8 cellular contexts compared by ENCODE assay signal in genomic region chr11:121723261-121723741, GRCh38.
A peak's percentile ranks its signal among the peaks of the same experiment; 100 is the strongest.
DNase-seq lines count a peak whose midpoint lies in the region; ATAC-seq and TF ChIP-seq lines count a peak whose summit lies in the region.

No MANE protein-coding gene starts in this region.

- H3K36me3 ChIP-seq in brain microvascular endothelial cell (replicated peaks) (no peaks in the 10 kb centered on the region), iPS-20b (ENCODE audit: insufficient read depth, low read depth, low read length) (no peaks in the 10 kb centered on the region)

- in situ Hi-C loops in brain microvascular endothelial cell (cut with HindIII; ENCODE audit: low pct_ligation_motif_present, low sequenced_read_pairs): no loop called here

- H3K4me3 Mint-ChIP-seq in natural killer cell: no peak overlapping the region
- H3K4me3 Mint-ChIP-seq in stimulated activated naive CD8-positive, alpha-beta T cell treated with anti-CD3 and anti-CD28 coated beads, Interleukin-15, amount 100 ng/mL, for 72 hours: no peak overlapping the region
- no peak overlapping the region for H3K4me3 Mint-ChIP-seq in activated T-helper 1 cell treated with anti-CD3 and anti-CD28 coated beads, Interleukin-12 subunit alpha, Interleukin-12 subunit beta, Interleukin-2, Interleukin-4 antibody, amounts not matched to agents 30 ng/mL and 10 ng/mL and 1 ng/mL, durations not matched to agents 14 hours and 24 hours and 36 hours

- H3K9me3 Mint-ChIP-seq in natural killer cell: peaks cover 0 to 3% of the 10 kb centered on the region in 2 donors
- peaks cover 8 to 10% of the 10 kb centered on the region in 2 donors for H3K9me3 Mint-ChIP-seq in stimulated activated naive CD8-positive, alpha-beta T cell treated with anti-CD3 and anti-CD28 coated beads, Interleukin-15, amount 100 ng/mL, for 72 hours
- no peaks in the 10 kb centered on the region for H3K9me3 Mint-ChIP-seq in activated T-helper 1 cell treated with anti-CD3 and anti-CD28 coated beads, Interleukin-12 subunit alpha, Interleukin-12 subunit beta, Interleukin-2, Interleukin-4 antibody, amounts not matched to agents 30 ng/mL and 10 ng/mL and 1 ng/mL, durations not matched to agents 14 hours and 24 hours and 36 hours

- DNase-seq in GM03348 (ENCODE audit: low spot score) (peak; percentile 56), brain microvascular endothelial cell (peak; percentile 3), skeletal muscle cell (ENCODE audit: low read depth) (no peak), natural killer cell (no peak)
- no peak for DNase-seq in stimulated activated CD4-positive, alpha-beta T cell treated with anti-CD3 and anti-CD28 coated beads, Interleukin-2, amount 100 ng/mL, for 48 hours
- DNase-seq in stimulated activated naive CD8-positive, alpha-beta T cell treated with anti-CD3 and anti-CD28 coated beads, Interleukin-15, amount 100 ng/mL, for 72 hours: no peak
- no peak for DNase-seq in activated T-helper 1 cell treated with anti-CD3 and anti-CD28 coated beads, Interleukin-12 subunit alpha, Interleukin-12 subunit beta, Interleukin-2, Interleukin-4 antibody, amounts not matched to agents 30 ng/mL and 10 ng/mL and 1 ng/mL, durations not matched to agents 14 hours and 24 hours and 36 hours (ENCODE audit: low spot score)

- H3K27me3 ChIP-seq in brain microvascular endothelial cell (replicated peaks): no peaks in the 10 kb centered on the region
- H3K27me3 ChIP-seq in iPS-20b (ENCODE audit: insufficient read depth, low read length): peaks cover 30% of the 10 kb centered on the region

- peaks cover 23 to 27% of the 10 kb centered on the region in 2 donors for H3K27me3 Mint-ChIP-seq in natural killer cell (ENCODE audit: low read depth in 2 of 2)
- H3K27me3 Mint-ChIP-seq in stimulated activated naive CD8-positive, alpha-beta T cell treated with anti-CD3 and anti-CD28 coated beads, Interleukin-15, amount 100 ng/mL, for 72 hours: peaks cover 28% of the 10 kb centered on the region
- peaks cover 15% of the 10 kb centered on the region for H3K27me3 Mint-ChIP-seq in activated T-helper 1 cell treated with anti-CD3 and anti-CD28 coated beads, Interleukin-12 subunit alpha, Interleukin-12 subunit beta, Interleukin-2, Interleukin-4 antibody, amounts not matched to agents 30 ng/mL and 10 ng/mL and 1 ng/mL, durations not matched to agents 14 hours and 24 hours and 36 hours (ENCODE audit: insufficient read depth)

- no peaks in the 10 kb centered on the region for H3K4me1 Mint-ChIP-seq in natural killer cell
- H3K4me1 Mint-ChIP-seq in stimulated activated naive CD8-positive, alpha-beta T cell treated with anti-CD3 and anti-CD28 coated beads, Interleukin-15, amount 100 ng/mL, for 72 hours: peaks cover 8% of the 10 kb centered on the region
- no peaks in the 10 kb centered on the region for H3K4me1 Mint-ChIP-seq in activated T-helper 1 cell treated with anti-CD3 and anti-CD28 coated beads, Interleukin-12 subunit alpha, Interleukin-12 subunit beta, Interleukin-2, Interleukin-4 antibody, amounts not matched to agents 30 ng/mL and 10 ng/mL and 1 ng/mL, durations not matched to agents 14 hours and 24 hours and 36 hours (ENCODE audit: low read depth)

- intact Hi-C loops in natural killer cell (cut with micrococcal nuclease): no loop called here
- intact Hi-C loops in activated T-helper 1 cell treated with anti-CD3 and anti-CD28 coated beads, Interleukin-12 subunit alpha, Interleukin-12 subunit beta, Interleukin-2, Interleukin-4 antibody, amounts not matched to agents 30 ng/mL and 10 ng/mL and 1 ng/mL, durations not matched to agents 14 hours and 24 hours and 36 hours (cut with micrococcal nuclease): no loop called here

- no peak overlapping the region for H3K27ac Mint-ChIP-seq in natural killer cell
- no peak overlapping the region for H3K27ac Mint-ChIP-seq in stimulated activated naive CD8-positive, alpha-beta T cell treated with anti-CD3 and anti-CD28 coated beads, Interleukin-15, amount 100 ng/mL, for 72 hours
- no peak overlapping the region for H3K27ac Mint-ChIP-seq in activated T-helper 1 cell treated with anti-CD3 and anti-CD28 coated beads, Interleukin-12 subunit alpha, Interleukin-12 subunit beta, Interleukin-2, Interleukin-4 antibody, amounts not matched to agents 30 ng/mL and 10 ng/mL and 1 ng/mL, durations not matched to agents 14 hours and 24 hours and 36 hours

- peaks cover 5% of the 10 kb centered on the region; the same call in 1 of the 2 replicates for H3K4me1 ChIP-seq in iPS-20b (ENCODE audit: insufficient read depth, low read length)

- H3K27ac ChIP-seq in brain microvascular endothelial cell (no peak overlapping the region), iPS-20b (ENCODE audit: low read length) (no peak overlapping the region)

- TF ChIP-seq CTCF in brain microvascular endothelial cell (IDR thresholded peaks at IDR 0.05; ENCODE audit: low read depth, low read length, missing control alignments) (no peak), natural killer cell (IDR thresholded peaks at IDR 0.05) (no peak)

- ATAC-seq in natural killer cell: no peak
- no peak for ATAC-seq in stimulated activated naive CD8-positive, alpha-beta T cell treated with anti-CD3 and anti-CD28 coated beads, Interleukin-15, amount 100 ng/mL, for 72 hours

- peaks cover 5% of the 10 kb centered on the region for H3K9me3 ChIP-seq in iPS-20b (ENCODE audit: insufficient read depth, low read depth, low read length)

- peak overlapping the region; percentile 52 for H3K4me3 ChIP-seq in brain microvascular endothelial cell (ENCODE audit: low read depth, low read length)
- H3K4me3 ChIP-seq in iPS-20b (ENCODE audit: low read length): peak overlapping the region; percentile 69
- H3K4me3 ChIP-seq in skeletal muscle cell (ENCODE audit: low read depth, low read length): peak overlapping the region; percentile 47

- H3K36me3 Mint-ChIP-seq in natural killer cell: no peaks in the 10 kb centered on the region
- no peaks in the 10 kb centered on the region for H3K36me3 Mint-ChIP-seq in activated T-helper 1 cell treated with anti-CD3 and anti-CD28 coated beads, Interleukin-12 subunit alpha, Interleukin-12 subunit beta, Interleukin-2, Interleukin-4 antibody, amounts not matched to agents 30 ng/mL and 10 ng/mL and 1 ng/mL, durations not matched to agents 14 hours and 24 hours and 36 hours (ENCODE audit: low read depth)

- peak overlapping the region; percentile 54; the same call in 1 of the 2 replicates for H3K9ac ChIP-seq in iPS-20b (ENCODE audit: low read depth, low read length)

Comparison
In these comparisons a context has a peak if more than half of its experiments do, and no peak if none do; other contexts are left out.
1. DNase-seq: peak in GM03348 (single experiment) and brain microvascular endothelial cell (single experiment); none in skeletal muscle cell (single experiment), natural killer cell (single experiment), stimulated activated CD4-positive, alpha-beta T cell treated with anti-CD3 and anti-CD28 coated beads, Interleukin-2, amount 100 ng/mL, for 48 hours (0 of 2), stimulated activated naive CD8-positive, alpha-beta T cell treated with anti-CD3 and anti-CD28 coated beads, Interleukin-15, amount 100 ng/mL, for 72 hours (0 of 2) and activated T-helper 1 cell treated with anti-CD3 and anti-CD28 coated beads, Interleukin-12 subunit alpha, Interleukin-12 subunit beta, Interleukin-2, Interleukin-4 antibody, amounts not matched to agents 30 ng/mL and 10 ng/mL and 1 ng/mL, durations not matched to agents 14 hours and 24 hours and 36 hours (single experiment).
2. Peak in every context shown above with its lines, with median percentiles within 50 percentile points of each other: H3K4me3 ChIP-seq.